Comparison of ENCODE assay signal across 8 cellular contexts in genomic region chr1:3564921-3565831, GRCh38. TPM values are rescaled to one million over a fixed set of nuclear protein-coding genes. Genes with fewer than 3 reads are reported as not detected.
DNase-seq lines count a peak whose midpoint lies in the region; ATAC-seq and TF ChIP-seq lines count a peak whose summit lies in the region.

No MANE protein-coding gene starts in this region.

- TF ChIP-seq CTCF in Caco-2 (IDR thresholded peaks at IDR 0.05; ENCODE audit: insufficient read depth in 1 of 2, low read depth in 1 of 2, low read length in 1 of 2, severe bottlenecking in 1 of 2, unreplicated experiment in 1 of 2) (peak; percentile 75 to 78), esophagus squamous epithelium (IDR thresholded peaks at IDR 0.05) (peak; percentile 42 to 86 (median 68)), parathyroid adenoma (IDR thresholded peaks at IDR 0.05) (peak; percentile 38)

- no peak overlapping the region for H3K4me2 ChIP-seq in parathyroid adenoma (ENCODE audit: low read length)

- POLR2A ChIA-PET in Caco-2 (lab: Charles Lee), result no interaction called here

- intact Hi-C loops in Caco-2 (cut with micrococcal nuclease; ENCODE audit: unreplicated experiment) (loop anchor here (1.0 kb wide), 1 partner anchor 50 kb away; no protein-coding TSS in a partner anchor), esophagus squamous epithelium (cut with DNase I) (loop anchor here (5.0 kb wide), 1 partner anchor 52 kb away; no protein-coding TSS in a partner anchor)
- intact Hi-C loops in activated CD4-positive, alpha-beta T cell treated with anti-CD3 and anti-CD28 coated beads, Interleukin-2, amount 10 ng/mL, durations not matched to agents 24 days and 14 days (cut with micrococcal nuclease), result loop anchor here (1.0 to 5.0 kb wide), 2 partner anchors 54 to 157 kb away; no protein-coding TSS in a partner anchor

- CTCF ChIA-PET in Caco-2 (lab: Charles Lee), result interaction anchor here (0.6 to 1.2 kb wide), 4 partner anchors 23 to 112 kb away, joined by 3 to 9 read pairs (median 6); no protein-coding TSS in a partner anchor

- H3K9me3 Mint-ChIP-seq in Caco-2 (ENCODE audit: unreplicated experiment), result no peaks in the 10 kb centered on the region
- H3K9me3 Mint-ChIP-seq in activated CD4-positive, alpha-beta T cell treated with anti-CD3 and anti-CD28 coated beads, Interleukin-2, amount 10 ng/mL, durations not matched to agents 24 days and 14 days, result no peaks in the 10 kb centered on the region

- H3K4me1 Mint-ChIP-seq in Caco-2 (ENCODE audit: low read depth, unreplicated experiment), result no peaks in the 10 kb centered on the region
- no peaks in the 10 kb centered on the region for H3K4me1 Mint-ChIP-seq in activated CD4-positive, alpha-beta T cell treated with anti-CD3 and anti-CD28 coated beads, Interleukin-2, amount 10 ng/mL, durations not matched to agents 24 days and 14 days

- no peaks in the 10 kb centered on the region for H3K9me3 ChIP-seq in Caco-2
- no peaks in the 10 kb centered on the region for H3K9me3 ChIP-seq in esophagus squamous epithelium
- H3K9me3 ChIP-seq in parathyroid adenoma (ENCODE audit: control insufficient read depth, low read length), result no peaks in the 10 kb centered on the region

- H2AFZ ChIP-seq in parathyroid adenoma, result no peak overlapping the region

- ATAC-seq in GM21737 (IDR thresholded peaks at IDR 0.05; ENCODE audit: unreplicated experiment), result no peak

- H3K9ac ChIP-seq in parathyroid adenoma, result no peak overlapping the region

- no peak overlapping the region for H3K4me3 ChIP-seq in Caco-2 (ENCODE audit: low read depth, low read length)
- no peak overlapping the region for H3K4me3 ChIP-seq in esophagus squamous epithelium
- H3K4me3 ChIP-seq in parathyroid adenoma (ENCODE audit: low read depth, low read length), result no peak overlapping the region

- H3K27ac ChIP-seq in esophagus squamous epithelium (no peak overlapping the region), parathyroid adenoma (no peak overlapping the region)

- peak in 1 of 2 experiments; percentile 50 for DNase-seq in Caco-2
- DNase-seq in HK-2 (ENCODE audit: unreplicated experiment), result peak; percentile 37
- DNase-seq in activated CD4-positive, alpha-beta T cell treated with anti-CD3 and anti-CD28 coated beads, Interleukin-2, amount 10 ng/mL, durations not matched to agents 24 days and 14 days, result peak; percentile 73
- DNase-seq in esophagus squamous epithelium (lab: John Stamatoyannopoulos, UW), result no peak
- no peak for DNase-seq in G401 (ENCODE audit: low spot score)
- no peak for DNase-seq in SHP77 treated with DMSO at 0.1 percent for 48 hours (lab: John Stamatoyannopoulos, UW)

- H3K27me3 Mint-ChIP-seq in Caco-2 (ENCODE audit: insufficient read depth, unreplicated experiment), result no peaks in the 10 kb centered on the region
- no peaks in the 10 kb centered on the region for H3K27me3 Mint-ChIP-seq in activated CD4-positive, alpha-beta T cell treated with anti-CD3 and anti-CD28 coated beads, Interleukin-2, amount 10 ng/mL, durations not matched to agents 24 days and 14 days

- H3K4me3 Mint-ChIP-seq in Caco-2 (ENCODE audit: unreplicated experiment), result no peak overlapping the region
- no peak overlapping the region for H3K4me3 Mint-ChIP-seq in activated CD4-positive, alpha-beta T cell treated with anti-CD3 and anti-CD28 coated beads, Interleukin-2, amount 10 ng/mL, durations not matched to agents 24 days and 14 days

- no peaks in the 10 kb centered on the region for H3K79me2 ChIP-seq in parathyroid adenoma

- TF ChIP-seq POLR2A in esophagus squamous epithelium (IDR thresholded peaks at IDR 0.05), result no peak

- 63 to 69% methylated on average over 9 to 11 of the region's 29 CpGs for WGBS in esophagus squamous epithelium, 2 donors

- no peaks in the 10 kb centered on the region for H3K4me1 ChIP-seq in Caco-2
- H3K4me1 ChIP-seq in esophagus squamous epithelium, result peaks cover 0 to 13% (median 0%) of the 10 kb centered on the region in 3 donors
- no peaks in the 10 kb centered on the region for H3K4me1 ChIP-seq in parathyroid adenoma

- no TSS peak for BruUV-seq in Caco-2 (replicated peaks; lab: Mats Ljungman, UMichigan)

- in situ Hi-C loops in G401 (cut with HindIII; ENCODE audit: low sequenced_read_pairs), result no loop called here

- H3K27me3 ChIP-seq in Caco-2 (replicated peaks; ENCODE audit: control insufficient read depth, insufficient read depth, low read length), result no peaks in the 10 kb centered on the region
- peaks cover 0 to 38% (median 0%) of the 10 kb centered on the region in 4 donors for H3K27me3 ChIP-seq in esophagus squamous epithelium
- H3K27me3 ChIP-seq in parathyroid adenoma (ENCODE audit: control insufficient read depth, insufficient read depth, low read length), result no peaks in the 10 kb centered on the region

- no peak overlapping the region for H3K27ac Mint-ChIP-seq in Caco-2 (ENCODE audit: unreplicated experiment)
- no peak overlapping the region for H3K27ac Mint-ChIP-seq in activated CD4-positive, alpha-beta T cell treated with anti-CD3 and anti-CD28 coated beads, Interleukin-2, amount 10 ng/mL, durations not matched to agents 24 days and 14 days

- H3K36me3 Mint-ChIP-seq in Caco-2 (ENCODE audit: insufficient read depth, unreplicated experiment), result no peaks in the 10 kb centered on the region
- H3K36me3 Mint-ChIP-seq in activated CD4-positive, alpha-beta T cell treated with anti-CD3 and anti-CD28 coated beads, Interleukin-2, amount 10 ng/mL, durations not matched to agents 24 days and 14 days (ENCODE audit: low read depth), result no peaks in the 10 kb centered on the region

- H3K36me3 ChIP-seq in Caco-2 (ENCODE audit: control insufficient read depth, insufficient read depth, low read length), result no peaks in the 10 kb centered on the region
- no peaks in the 10 kb centered on the region for H3K36me3 ChIP-seq in esophagus squamous epithelium
- H3K36me3 ChIP-seq in parathyroid adenoma (ENCODE audit: control insufficient read depth, insufficient read depth, low read length), result no peaks in the 10 kb centered on the region

RNA-seq across cellular contexts. Expression of gene MEGF6, which starts 46.1 kb away (rescaled TPM):
- total RNA-seq in Caco-2 (2022), result 12.1 and 13.3 TPM in 2 replicates
- 1.7 and 2.1 TPM in 2 replicates for total RNA-seq in activated CD4-positive, alpha-beta T cell treated with anti-CD3 and anti-CD28 coated beads, Interleukin-2, amount 10 ng/mL, durations not matched to agents 24 days and 14 days
- 10 to 100 TPM in 3 of 4 donors, 1 to 10 TPM in 1; 8.8 to 27.1 (median 16.8) TPM for total RNA-seq in esophagus squamous epithelium
- 8.1 and 8.7 TPM in 2 replicates for total RNA-seq in G401 (2014; rRNA removed; shearing (Covaris generic))

RNA-seq across cellular contexts. Expression of gene TPRG1L, which starts 59.6 kb away (rescaled TPM):
- 39.0 and 43.9 TPM in 2 replicates for total RNA-seq in Caco-2 (2022)
- 8.6 and 9.7 TPM in 2 replicates for total RNA-seq in activated CD4-positive, alpha-beta T cell treated with anti-CD3 and anti-CD28 coated beads, Interleukin-2, amount 10 ng/mL, durations not matched to agents 24 days and 14 days
- total RNA-seq in esophagus squamous epithelium, result 10 to 100 TPM; 27.9 to 44.7 (median 33.2) TPM
- total RNA-seq in G401 (2014; rRNA removed; shearing (Covaris generic)), result 19.2 and 21.7 TPM in 2 replicates

Comparison
In these comparisons a context has a peak if more than half of its experiments do, and no peak if none do; other contexts are left out.
1. DNase-seq: peak in HK-2 (single experiment) and activated CD4-positive, alpha-beta T cell treated with anti-CD3 and anti-CD28 coated beads, Interleukin-2, amount 10 ng/mL, durations not matched to agents 24 days and 14 days (single experiment); none in esophagus squamous epithelium (single experiment), G401 (single experiment) and SHP77 treated with DMSO at 0.1 percent for 48 hours (single experiment).
2. Peak in every context shown above with its lines, with median percentiles within 50 percentile points of each other: CTCF ChIP-seq.